Comparison of ENCODE assay signal across 9 cellular contexts in genomic region chr2:10864888-10865551, GRCh38. TPM values are rescaled to one million over a fixed set of nuclear protein-coding genes. Genes with fewer than 3 reads are reported as not detected.
A peak's percentile ranks its signal among the peaks of the same experiment; 100 is the strongest.
DNase-seq lines count a peak whose midpoint lies in the region; ATAC-seq, FAIRE-seq and TF ChIP-seq lines count a peak whose summit lies in the region.
"Had no signal": no experiment of that assay in that cellular context is flagged by ENCODE, and none has a peak within 500 bp of the region (broad histone marks: within the 10 kb centered on the region; RNA-seq: fewer than 3 reads in every experiment).

No MANE protein-coding gene starts in this region.

- DNase-seq in GM13976 (ENCODE audit: low spot score) (peak; percentile 73), GM12878 (ENCODE audit: low read depth, low spot score) (peak; percentile 66), transverse colon (no peak), medulla oblongata (ENCODE audit: extremely low spot score) (no peak), occipital lobe (lab: John Stamatoyannopoulos, UW) (no peak), NCI-H2171 treated with DMSO at 0.1 percent for 48 hours (lab: John Stamatoyannopoulos, UW) (no peak)

- no peaks in the 10 kb centered on the region; the same call in 1 of the 2 replicates for H4K20me1 ChIP-seq in GM12878 (ENCODE audit: control insufficient read depth, insufficient read depth)

- H3K79me2 ChIP-seq in GM12878 (ENCODE audit: control insufficient read depth, insufficient read depth, low read length) = no peaks in the 10 kb centered on the region

- WGBS in GM12878 (ENCODE audit: insufficient coverage, insufficient replicate concordance, low lambda C conversion rate, missing lambda C conversion rate) = 0% methylated on average over 13 of the region's 13 CpGs
- WGBS in transverse colon (ENCODE audit: low coverage in 1 of 2), 2 donors = 64 to 77% methylated on average over 5 to 13 of the region's 13 CpGs

- peak; percentile 33; the same call in 1 of the 2 replicates for TF ChIP-seq RAD21 in GM12878 (IDR thresholded peaks at IDR 0.05; ENCODE audit: insufficient read depth, low read depth, low read length)

- peak overlapping the region; percentile 61 for H3K4me2 ChIP-seq in GM12878 (ENCODE audit: control insufficient read depth, insufficient read depth)

- H3K9me3 ChIP-seq in GM12878 (replicated peaks; ENCODE audit: control insufficient read depth, insufficient read depth, low read length) = no peaks in the 10 kb centered on the region
- no peaks in the 10 kb centered on the region for H3K9me3 ChIP-seq in transverse colon

- in situ Hi-C loops in GM13976 (cut with MboI; ENCODE audit: low sequenced_read_pairs, unreplicated experiment) = no loop called here
- in situ Hi-C loops in GM12878 (cut with MboI) = no loop called here
- in situ Hi-C loops in transverse colon (cut with MboI; ENCODE audit: low pct_ligation_motif_present in 1 of 4, low pct_unique_long_range_greater_than_20kb in 1 of 4, low sequenced_read_pairs in 3 of 4) = no loop called here

- POLR2A ChIA-PET in GM12878 (lab: Charles Lee) = interaction anchor here (1.1 to 1.4 kb wide), 2 partner anchors 9 to 21 kb away, joined by 3 to 4 read pairs; no protein-coding TSS in a partner anchor

- H3K4me1 ChIP-seq in GM12878 (ENCODE audit: control insufficient read depth, insufficient read depth, low read length) = peaks cover 31% of the 10 kb centered on the region
- peaks cover 0 to 12% (median 5%) of the 10 kb centered on the region in 4 donors for H3K4me1 ChIP-seq in transverse colon

- no peak overlapping the region for H2AFZ ChIP-seq in GM12878 (ENCODE audit: control insufficient read depth, low read depth, low read length)

- H3K4me3 ChIP-seq in GM12878 = peak overlapping the region; percentile 43; the same call in 1 of the 2 replicates
- no peak overlapping the region for H3K4me3 ChIP-seq in transverse colon

- no peak overlapping the region for H3K27ac ChIP-seq in GM12878 (ENCODE audit: control insufficient read depth, insufficient read depth)
- H3K27ac ChIP-seq in transverse colon = peak overlapping the region in 1 of 4 donors; percentile 8

- RAD21 ChIA-PET in GM12878 (lab: Charles Lee; ENCODE audit: unreplicated experiment) = interaction anchor here (1.2 to 5.1 kb wide), 5 partner anchors 8 to 35 kb away, joined by 3 to 30 read pairs (median 8); no protein-coding TSS in a partner anchor

- no peak overlapping the region for H3K9ac ChIP-seq in GM12878 (ENCODE audit: control insufficient read depth, insufficient read depth, low read length)

- no peak for TF ChIP-seq EP300 in GM12878 (IDR thresholded peaks at IDR 0.05; ENCODE audit: borderline replicate concordance in 1 of 2, control insufficient read depth in 1 of 2, low read depth in 2 of 2, low read length in 2 of 2)
- no peak for TF ChIP-seq EP300 in transverse colon (IDR thresholded peaks at IDR 0.05; ENCODE audit: low read depth)

- H3K27me3 ChIP-seq in GM12878 (replicated peaks in 1 of 2; ENCODE audit: control insufficient read depth in 2 of 2, insufficient read depth in 2 of 2, low read length in 1 of 2) (peaks cover 0 to 4% of the 10 kb centered on the region in 2 experiments; a peak in 3 of 4 replicates), transverse colon (peaks cover 5% of the 10 kb centered on the region)

- peak; percentile 84 for ATAC-seq in GM19468 (IDR thresholded peaks at IDR 0.05; ENCODE audit: extremely low read depth, unreplicated experiment)
- peak; percentile 87 for ATAC-seq in HG03439 (IDR thresholded peaks at IDR 0.05; ENCODE audit: unreplicated experiment)
- peak; percentile 95 for ATAC-seq in GM12878

- peak; percentile 99 for FAIRE-seq in GM12878 (lab: Jason Lieb, UNC)

- intact Hi-C loops in GM12878 (cut with micrococcal nuclease; ENCODE audit: unreplicated experiment) = no loop called here
- intact Hi-C loops in transverse colon (cut with DNase I; ENCODE audit: low total_unique reads) = no loop called here

- H3K36me3 ChIP-seq in GM12878 (ENCODE audit: control insufficient read depth in 2 of 2, insufficient read depth in 2 of 2, low read length in 1 of 2) (no peaks in the 10 kb centered on the region), transverse colon (no peaks in the 10 kb centered on the region)

- TF ChIP-seq CTCF in GM13976 (IDR thresholded peaks at IDR 0.05; ENCODE audit: borderline replicate concordance, control extremely low read depth, extremely low read depth, insufficient read depth, missing control alignments) = peak; percentile 1
- TF ChIP-seq CTCF in GM12878 (IDR thresholded peaks at IDR 0.05 in 2 of 3, conservative IDR thresholded peaks at IDR 0.05 in 1 of 3; ENCODE audit: control insufficient read depth in 2 of 3, extremely low read depth in 1 of 3, insufficient read depth in 1 of 3, low read depth in 3 of 3, low read length in 3 of 3) = peak; percentile 31 to 72 (median 55); a peak in 5 of 6 replicates
- peak in 3 of 5 experiments; percentile 6 to 23 (median 15) for TF ChIP-seq CTCF in transverse colon (IDR thresholded peaks at IDR 0.05)

- no TSS peak for BruUV-seq in GM12878 (replicated peaks; lab: Mats Ljungman, UMichigan)

- SMC1A ChIA-PET in GM12878 (lab: Charles Lee; ENCODE audit: uncharacterized antibody, unreplicated experiment) = interaction anchor here (0.8 to 4.0 kb wide), 4 partner anchors 11 to 125 kb away, joined by 3 to 37 read pairs (median 26); no protein-coding TSS in a partner anchor

- CTCF ChIA-PET in GM12878 (lab: Yijun Ruan, JAX) = interaction anchor here (0.6 to 3.0 kb wide), 9 partner anchors 9 to 43 kb away, joined by 3 to 10 read pairs (median 3); no protein-coding TSS in a partner anchor

- TF ChIP-seq POLR2A in GM12878 (IDR thresholded peaks at IDR 0.05; ENCODE audit: low read depth, low read length) (no peak), transverse colon (IDR thresholded peaks at IDR 0.05) (no peak)

TF ChIP-seq in GM12878, 131 proteins besides CTCF, POLR2A, EP300 and RAD21 (continues in another document):
- TF ChIP-seq E2F8 (IDR thresholded peaks at IDR 0.05; ENCODE audit: low read depth, partially characterized antibody) = no peak
- TF ChIP-seq YY1 (IDR thresholded peaks at IDR 0.05; ENCODE audit: low read depth, low read length) = 0 out of 2 replicates have a peak, but pooled peaks have one; percentile 32
- peak; percentile 84 for TF ChIP-seq RUNX3 (IDR thresholded peaks at IDR 0.05; ENCODE audit: low read length)
- no peak for TF ChIP-seq SIN3A (IDR thresholded peaks at IDR 0.05; ENCODE audit: low read depth, low read length)
- no peak for TF ChIP-seq RFX5 (IDR thresholded peaks at IDR 0.05; ENCODE audit: low read depth, low read length)

RNA-seq across cellular contexts. Expression of gene KCNF1, which starts 46.7 kb away (rescaled TPM):
- not detected in 2 replicates for total RNA-seq in GM12878 (2013; cell fraction: nucleolus; rRNA removed)
- not detected in 2 replicates for total RNA-seq in GM12878 (2014; rRNA removed)
- not detected in 2 replicates for total RNA-seq in GM12878 (2014; rRNA removed; fragmentation: Illumina TruSeq; extraction: Trizol)
- not detected in 2 replicates for total RNA-seq in GM12878 (2021)
- polyA plus RNA-seq in GM12878 (2011; ENCODE audit: low read depth) = not detected
- not detected in 2 replicates for polyA plus RNA-seq in GM12878 (2011; rRNA removed)
- polyA plus RNA-seq in GM12878 (2011; cell fraction: cytosol; rRNA removed) = not detected in 2 replicates
- not detected in 2 replicates for polyA plus RNA-seq in GM12878 (2011; cell fraction: nucleus; rRNA removed)
- polyA plus RNA-seq in GM12878 (2012) = not detected in 2 replicates
- not detected in 2 replicates for polyA plus RNA-seq in GM12878 (2014; fragmentation: Illumina TruSeq; extraction: Trizol)
- not detected for polyA plus RNA-seq in GM12878 (2014; fragmentation: Nextera tagmentation; extraction: Ambion mirVana)
- not detected in 2 replicates for polyA plus RNA-seq in GM12878 (2014; rRNA removed)
- not detected for polyA plus RNA-seq in GM12878 (2016; fragmentation: Nextera tagmentation; extraction: Ambion mirVana)
- not detected in 2 replicates for polyA minus RNA-seq in GM12878 (2011; rRNA and poly(A)+ RNA removed)
- polyA minus RNA-seq in GM12878 (2011; cell fraction: cytosol; rRNA and poly(A)+ RNA removed) = not detected in 2 replicates
- not detected in 2 replicates for polyA minus RNA-seq in GM12878 (2011; cell fraction: nucleus; rRNA and poly(A)+ RNA removed)
- total RNA-seq in transverse colon = under 1 TPM in 1 of 4 donors, not detected in 3; 0.27 TPM
- 13.3 TPM for total RNA-seq in occipital lobe
- total RNA-seq: RPMI7951 had no signal

RNA-seq across cellular contexts. Expression of gene PDIA6, which starts 52.4 kb away (rescaled TPM):
- total RNA-seq in GM12878 (2013; cell fraction: nucleolus; rRNA removed) = 103 and 104 TPM in 2 replicates
- total RNA-seq in GM12878 (2014; rRNA removed) (157 and 186 TPM in 2 replicates), GM12878 (2014; rRNA removed; fragmentation: Illumina TruSeq; extraction: Trizol) (214 and 240 TPM in 2 replicates), GM12878 (2021) (173 and 178 TPM in 2 replicates), transverse colon (10 to 100 TPM; 35.2 to 90.3 (median 66.3) TPM), occipital lobe (102 TPM)
- polyA plus RNA-seq in GM12878 (2011; ENCODE audit: low read depth) = 149 TPM
- polyA plus RNA-seq in GM12878 (2011; rRNA removed) (185 and 251 TPM in 2 replicates), GM12878 (2014; fragmentation: Illumina TruSeq; extraction: Trizol) (233 and 243 TPM in 2 replicates), GM12878 (2014; fragmentation: Nextera tagmentation; extraction: Ambion mirVana) (100 to 1,000 TPM; 180 to 234 TPM), GM12878 (2014; rRNA removed) (148 and 150 TPM in 2 replicates), GM12878 (2016; fragmentation: Nextera tagmentation; extraction: Ambion mirVana) (100 to 1,000 TPM; 520 to 526 TPM)
- polyA plus RNA-seq in GM12878 (2011; cell fraction: cytosol; rRNA removed) = 114 and 120 TPM in 2 replicates
- 70.3 and 71.0 TPM in 2 replicates for polyA plus RNA-seq in GM12878 (2011; cell fraction: nucleus; rRNA removed)
- 174 and 175 TPM in 2 replicates for polyA plus RNA-seq in GM12878 (2012)
- polyA minus RNA-seq in GM12878 (2011; rRNA and poly(A)+ RNA removed) = 108 and 113 TPM in 2 replicates
- 43.3 and 47.8 TPM in 2 replicates for polyA minus RNA-seq in GM12878 (2011; cell fraction: cytosol; rRNA and poly(A)+ RNA removed)
- polyA minus RNA-seq in GM12878 (2011; cell fraction: nucleus; rRNA and poly(A)+ RNA removed) = 14.0 and 20.5 TPM in 2 replicates

Comparison
In these comparisons a context has a peak if more than half of its experiments do, and no peak if none do; other contexts are left out.
1. DNase-seq: peak in GM13976 (single experiment) and GM12878 (single experiment); none in transverse colon (single experiment), medulla oblongata (single experiment), occipital lobe (single experiment) and NCI-H2171 treated with DMSO at 0.1 percent for 48 hours (single experiment).
2. CTCF ChIP-seq: peak in every context shown above with its lines; median percentile 55 in GM12878; 15 in transverse colon; 1 in GM13976.
3. RNA of gene KCNF1, which starts 46.7 kb away (total RNA-seq): 13.3 TPM in occipital lobe (single experiment); not detected in GM12878 and 0.27 TPM in transverse colon; every median in the first group is over 10 times any median in the second.
4. Peak in every context shown above with its lines, with median percentiles within 50 percentile points of each other: ATAC-seq.